30 cellular contexts compared by ENCODE assay signal in the genomic region with DNA sequence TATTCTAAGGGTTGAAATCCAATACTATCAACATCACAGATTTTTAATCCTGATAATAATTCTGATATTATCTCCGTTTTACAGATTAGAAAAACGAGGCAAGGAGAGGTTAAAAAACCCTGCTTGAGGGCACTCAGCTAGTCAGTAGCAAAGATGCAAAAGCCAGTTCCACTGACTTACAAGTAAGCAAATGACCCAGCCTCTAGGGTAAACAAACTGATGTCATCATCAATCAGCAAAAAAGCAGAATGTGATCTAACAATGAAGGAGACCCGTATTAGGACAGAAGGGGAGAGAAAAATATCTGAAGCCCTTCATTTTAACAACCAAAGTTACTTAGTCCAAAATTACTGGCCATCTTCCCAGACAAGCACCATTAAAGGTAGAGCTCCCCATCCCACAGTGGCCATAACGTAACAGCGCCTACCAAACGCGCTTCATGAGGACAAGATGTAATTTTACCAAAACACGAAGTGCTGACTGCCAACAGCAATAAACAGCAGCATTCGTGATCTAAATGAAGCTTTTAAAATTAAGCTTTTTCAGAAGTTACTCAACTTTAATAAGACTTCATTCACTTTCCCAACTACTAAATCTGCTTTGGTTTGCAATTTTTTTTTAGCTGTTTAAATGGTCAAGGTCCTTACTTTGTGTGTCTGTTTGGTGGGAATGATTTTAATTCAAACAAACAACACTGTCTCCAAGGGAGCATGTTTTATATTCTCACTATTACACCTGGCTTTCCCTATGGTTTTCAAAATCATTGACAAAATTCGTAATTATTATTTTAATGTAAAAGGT.
A peak's percentile ranks its signal among the peaks of the same experiment; 100 is the strongest.
DNase-seq lines count a peak whose midpoint lies in the region; ATAC-seq, FAIRE-seq and TF ChIP-seq lines count a peak whose summit lies in the region.
"Had no signal": no experiment of that assay in that cellular context is flagged by ENCODE, and none has a peak within 500 bp of the region (broad histone marks: within the 10 kb centered on the region; RNA-seq: fewer than 3 reads in every experiment).

No MANE protein-coding gene starts in this region.

- no peak for TF ChIP-seq CTCF in fibroblast of villous mesenchyme (IDR thresholded peaks at IDR 0.05; ENCODE audit: insufficient read depth, low read depth, low read length)
- TF ChIP-seq CTCF in uterus (IDR thresholded peaks at IDR 0.05), result no peak

- H3K4me3 Mint-ChIP-seq in activated T-cell treated with anti-CD3 and anti-CD28 coated beads, Interleukin-2, amount 50 U/mL, for 72 hours, result no peak overlapping the region
- H3K4me3 Mint-ChIP-seq: activated naive CD8-positive, alpha-beta T cell treated with anti-CD3 and anti-CD28 coated beads, Interleukin-2, amount 50 U/mL, for 24 hours; neural crest cell; stimulated activated naive CD8-positive, alpha-beta T cell treated with anti-CD3 and anti-CD28 coated beads, Interleukin-15, amount 100 ng/mL, for 72 hours had no signal

- H3K27me3 Mint-ChIP-seq in activated T-cell treated with anti-CD3 and anti-CD28 coated beads, Interleukin-2, amount 50 U/mL, for 72 hours (ENCODE audit: low read depth), result no peaks in the 10 kb centered on the region
- H3K27me3 Mint-ChIP-seq: activated naive CD8-positive, alpha-beta T cell treated with anti-CD3 and anti-CD28 coated beads, Interleukin-2, amount 50 U/mL, for 24 hours; stimulated activated naive CD8-positive, alpha-beta T cell treated with anti-CD3 and anti-CD28 coated beads, Interleukin-15, amount 100 ng/mL, for 72 hours had no signal

- no peaks in the 10 kb centered on the region for H3K36me3 ChIP-seq in uterus
- H3K36me3 ChIP-seq: BLaER1 treated with 17β-estradiol and CSF1 and Interleukin-3, amounts not matched to agents 10 nM and 100 nM had no signal

- no peaks in the 10 kb centered on the region for H3K9me3 ChIP-seq in uterus
- H3K9me3 ChIP-seq: BLaER1 treated with 17β-estradiol and CSF1 and Interleukin-3, amounts not matched to agents 10 nM and 100 nM; SK-N-SH had no signal

- H3K4me3 ChIP-seq in fibroblast of villous mesenchyme (ENCODE audit: low read depth, low read length) (no peak overlapping the region), uterus (no peak overlapping the region)
- H3K4me3 ChIP-seq: BLaER1 treated with 17β-estradiol and CSF1 and Interleukin-3, amounts not matched to agents 10 nM and 100 nM; coronary artery; hepatocyte; smooth muscle cell had no signal

- DNase-seq in H54 (ENCODE audit: insufficient read length, low spot score) (no peak), NCI-H526 treated with DMSO at 0.1 percent for 48 hours (lab: John Stamatoyannopoulos, UW) (peak; percentile 28), fibroblast of villous mesenchyme (ENCODE audit: low read depth) (peak; percentile 19), uterus (peak; percentile 39 to 67), foreskin melanocyte (no peak), COLO829 (ENCODE audit: low spot score) (no peak)
- no peak for DNase-seq in activated T-cell treated with anti-CD3 and anti-CD28 coated beads, Interleukin-2, amount 50 U/mL, for 72 hours
- DNase-seq: activated CD4-positive, CD25-positive, alpha-beta regulatory T cell; activated naive CD4-positive, alpha-beta T cell; activated naive CD8-positive, alpha-beta T cell treated with anti-CD3 and anti-CD28 coated beads, Interleukin-2, amount 50 U/mL, for 24 hours; DMS153; effector memory CD4-positive, alpha-beta T cell; left cardiac atrium; NCI-H1105; NCI-H187 treated with DMSO at 0.1 percent for 48 hours; NCI-H510A treated with DMSO at 0.1 percent for 48 hours; retina; SK-N-SH; stimulated activated naive CD8-positive, alpha-beta T cell treated with anti-CD3 and anti-CD28 coated beads, Interleukin-15, amount 100 ng/mL, for 72 hours had no signal

- peak; percentile 6 for FAIRE-seq in H54 (lab: Jason Lieb, UNC)
- FAIRE-seq: astrocyte, frontal cortex, G401.6 had no signal

- H3K4me1 Mint-ChIP-seq in activated T-cell treated with anti-CD3 and anti-CD28 coated beads, Interleukin-2, amount 50 U/mL, for 72 hours (ENCODE audit: low read depth), result no peaks in the 10 kb centered on the region
- H3K4me1 Mint-ChIP-seq: stimulated activated naive CD8-positive, alpha-beta T cell treated with anti-CD3 and anti-CD28 coated beads, Interleukin-15, amount 100 ng/mL, for 72 hours had no signal

- no peaks in the 10 kb centered on the region for H3K27me3 ChIP-seq in uterus
- H3K27me3 ChIP-seq: BLaER1 treated with 17β-estradiol and CSF1 and Interleukin-3, amounts not matched to agents 10 nM and 100 nM; hepatocyte had no signal

- H3K9me3 Mint-ChIP-seq in activated T-cell treated with anti-CD3 and anti-CD28 coated beads, Interleukin-2, amount 50 U/mL, for 72 hours, result no peaks in the 10 kb centered on the region
- H3K9me3 Mint-ChIP-seq: activated naive CD8-positive, alpha-beta T cell treated with anti-CD3 and anti-CD28 coated beads, Interleukin-2, amount 50 U/mL, for 24 hours; stimulated activated naive CD8-positive, alpha-beta T cell treated with anti-CD3 and anti-CD28 coated beads, Interleukin-15, amount 100 ng/mL, for 72 hours had no signal

- intact Hi-C loops in uterus (cut with DNase I; ENCODE audit: low total_unique reads), result no loop called here

- H3K27ac ChIP-seq in uterus, result peak overlapping the region in 1 of 2 donors; percentile 18
- H3K27ac ChIP-seq: BLaER1 treated with 17β-estradiol and CSF1 and Interleukin-3, amounts not matched to agents 10 nM and 100 nM; coronary artery; hepatocyte; parathyroid adenoma had no signal

- no peaks in the 10 kb centered on the region for H3K36me3 Mint-ChIP-seq in activated T-cell treated with anti-CD3 and anti-CD28 coated beads, Interleukin-2, amount 50 U/mL, for 72 hours (ENCODE audit: insufficient read depth in 2 of 2)

- no peak for ATAC-seq in activated T-cell treated with anti-CD3 and anti-CD28 coated beads, Interleukin-2, amount 50 U/mL, for 72 hours (replicated peaks in 1 of 2)
- ATAC-seq: activated naive CD8-positive, alpha-beta T cell treated with anti-CD3 and anti-CD28 coated beads, Interleukin-2, amount 50 U/mL, for 24 hours; HCT116; left cardiac atrium; Right ventricle myocardium inferior; stimulated activated naive CD8-positive, alpha-beta T cell treated with anti-CD3 and anti-CD28 coated beads, Interleukin-15, amount 100 ng/mL, for 72 hours had no signal

- TF ChIP-seq POLR2A in H54 (IDR thresholded peaks at IDR 0.05; ENCODE audit: low read depth, low read length), result no peak
- no peak for TF ChIP-seq POLR2A in uterus (IDR thresholded peaks at IDR 0.05)

- H3K4me1 ChIP-seq in uterus, result no peaks in the 10 kb centered on the region
- H3K4me1 ChIP-seq: parathyroid adenoma had no signal

- no peak overlapping the region for H3K27ac Mint-ChIP-seq in activated T-cell treated with anti-CD3 and anti-CD28 coated beads, Interleukin-2, amount 50 U/mL, for 72 hours
- H3K27ac Mint-ChIP-seq: activated naive CD8-positive, alpha-beta T cell treated with anti-CD3 and anti-CD28 coated beads, Interleukin-2, amount 50 U/mL, for 24 hours; stimulated activated naive CD8-positive, alpha-beta T cell treated with anti-CD3 and anti-CD28 coated beads, Interleukin-15, amount 100 ng/mL, for 72 hours had no signal

Comparison
In these comparisons a context has a peak if more than half of its experiments do, and no peak if none do; other contexts are left out.
1. DNase-seq: peak in NCI-H526 treated with DMSO at 0.1 percent for 48 hours (single experiment), fibroblast of villous mesenchyme (single experiment) and uterus (2 of 2); none in H54 (single experiment), activated T-cell treated with anti-CD3 and anti-CD28 coated beads, Interleukin-2, amount 50 U/mL, for 72 hours (0 of 2), foreskin melanocyte (single experiment) and COLO829 (single experiment).